In genomic region chr9:101398335-101398929, GRCh38 we compare ENCODE assay signal across 1 cellular context.
TF ChIP-seq lines count a peak whose summit lies in the region.

Gene MRPL50 (minus strand): TSS chr9:101398618. CDS start chr9:101398592, 26 bp downstream.
Gene ZNF189 (plus strand): TSS chr9:101398851. CDS start chr9:101399157, 306 bp downstream.

TF ChIP-seq in HCT116, 20 proteins besides CTCF, POLR2A, EP300 and RAD21 (continued from another document):
- TF ChIP-seq ELF1 (IDR thresholded peaks at IDR 0.05; ENCODE audit: borderline replicate concordance, low read depth): peak; percentile 72
- no peak for TF ChIP-seq FOSL1 (IDR thresholded peaks at IDR 0.05; ENCODE audit: low read depth)
- TF ChIP-seq CBX3 (IDR thresholded peaks at IDR 0.05; ENCODE audit: low read depth): no peak
- TF ChIP-seq MAX (IDR thresholded peaks at IDR 0.05): peak; percentile 60
- no peak; the same call in 1 of the 2 replicates for TF ChIP-seq SIN3A (IDR thresholded peaks at IDR 0.05; ENCODE audit: low read depth)
- TF ChIP-seq SP1 (IDR thresholded peaks at IDR 0.05; ENCODE audit: low read depth): peak; percentile 80
- TF ChIP-seq ZFX (IDR thresholded peaks at IDR 0.05): no peak
- TF ChIP-seq TCF7L2 (IDR thresholded peaks at IDR 0.05; ENCODE audit: borderline replicate concordance, extremely low read depth, insufficient read depth, insufficient read length): peak; percentile 23
- peak; percentile 92 for TF ChIP-seq EGR1 (IDR thresholded peaks at IDR 0.05; ENCODE audit: low read depth)
- TF ChIP-seq, protein P1, sequence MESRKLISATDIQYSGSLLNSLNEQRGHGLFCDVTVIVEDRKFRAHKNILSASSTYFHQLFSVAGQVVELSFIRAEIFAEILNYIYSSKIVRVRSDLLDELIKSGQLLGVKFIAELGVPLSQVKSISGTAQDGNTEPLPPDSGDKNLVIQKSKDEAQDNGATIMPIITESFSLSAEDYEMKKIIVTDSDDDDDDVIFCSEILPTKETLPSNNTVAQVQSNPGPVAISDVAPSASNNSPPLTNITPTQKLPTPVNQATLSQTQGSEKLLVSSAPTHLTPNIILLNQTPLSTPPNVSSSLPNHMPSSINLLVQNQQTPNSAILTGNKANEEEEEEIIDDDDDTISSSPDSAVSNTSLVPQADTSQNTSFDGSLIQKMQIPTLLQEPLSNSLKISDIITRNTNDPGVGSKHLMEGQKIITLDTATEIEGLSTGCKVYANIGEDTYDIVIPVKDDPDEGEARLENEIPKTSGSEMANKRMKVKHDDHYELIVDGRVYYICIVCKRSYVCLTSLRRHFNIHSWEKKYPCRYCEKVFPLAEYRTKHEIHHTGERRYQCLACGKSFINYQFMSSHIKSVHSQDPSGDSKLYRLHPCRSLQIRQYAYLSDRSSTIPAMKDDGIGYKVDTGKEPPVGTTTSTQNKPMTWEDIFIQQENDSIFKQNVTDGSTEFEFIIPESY (IDR thresholded peaks at IDR 0.05; ENCODE audit: extremely low read depth, insufficient replicate concordance, low read length): peak; percentile 28
- no peak; the same call in 1 of the 2 replicates for TF ChIP-seq CEBPB (IDR thresholded peaks at IDR 0.05; ENCODE audit: low read depth)
- no peak for TF ChIP-seq SRF (IDR thresholded peaks at IDR 0.05; ENCODE audit: low read depth)
- peak; percentile 93 for TF ChIP-seq YY1 (IDR thresholded peaks at IDR 0.05; ENCODE audit: extremely low read depth, insufficient replicate concordance, low read depth, low read length)
